8 cellular contexts compared by ENCODE assay signal in the genomic region with DNA sequence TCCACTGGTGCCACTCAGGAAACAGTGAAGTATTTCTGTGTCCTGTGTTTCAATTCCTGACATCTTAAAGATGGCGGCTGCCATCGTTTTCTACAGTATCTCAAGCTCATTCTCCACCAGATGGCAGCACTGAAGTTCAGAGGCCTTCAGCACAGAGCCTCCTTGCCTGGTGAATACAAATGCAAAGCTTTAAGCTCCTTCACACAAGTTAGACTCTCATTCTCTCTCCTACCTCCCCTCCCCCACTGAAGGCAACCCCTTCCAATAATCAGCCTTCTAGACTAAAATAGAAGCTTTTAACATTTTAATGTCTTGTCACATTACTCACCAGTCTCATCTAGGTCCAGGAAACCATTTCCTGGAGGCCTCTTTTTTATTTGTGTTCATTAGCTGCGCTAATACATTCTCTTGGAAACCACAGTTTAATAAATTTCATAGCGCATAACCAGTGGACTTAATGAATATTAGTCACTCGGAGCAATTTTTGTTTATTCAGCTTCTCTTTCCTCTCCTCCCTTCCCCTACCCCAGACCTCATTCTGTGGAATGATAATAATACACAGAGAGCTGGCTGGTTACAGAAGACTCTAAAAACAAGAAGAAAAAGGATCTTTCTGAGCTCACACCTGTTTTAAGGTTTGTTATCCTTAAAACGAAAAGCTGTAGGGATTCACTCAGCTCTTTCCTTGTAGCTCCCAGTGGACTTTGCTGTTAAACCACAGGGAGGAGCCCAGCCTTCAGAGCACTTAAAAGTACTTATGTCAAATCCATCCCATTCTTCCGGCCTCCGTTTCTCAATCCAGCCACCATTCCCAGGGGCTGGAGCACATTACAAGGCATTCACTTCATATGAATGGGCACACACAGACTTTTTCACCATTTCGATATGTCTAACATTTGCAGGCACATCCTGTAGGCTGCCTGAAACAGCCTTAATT.
DNase-seq lines count a peak whose midpoint lies in the region; ATAC-seq lines count a peak whose summit lies in the region.

No MANE protein-coding gene starts in this region.

- no peak overlapping the region for H3K4me3 Mint-ChIP-seq in activated T-cell treated with anti-CD3 and anti-CD28 coated beads, Interleukin-2, amount 50 U/mL, for 4 hours

- peak; percentile 97 for DNase-seq in DMS 273 (lab: John Stamatoyannopoulos, UW; ENCODE audit: unreplicated experiment)
- peak; percentile 75 for DNase-seq in NCI-H510A treated with DMSO at 0.1 percent for 48 hours (lab: John Stamatoyannopoulos, UW)
- DNase-seq in activated T-cell treated with anti-CD3 and anti-CD28 coated beads, Interleukin-2, amount 50 U/mL, for 4 hours: no peak
- peak; percentile 87 for DNase-seq in globus pallidus (ENCODE audit: low spot score)
- peak; percentile 95 for DNase-seq in pons (ENCODE audit: low spot score)
- DNase-seq in cerebellar nuclear complex (lab: John Stamatoyannopoulos, UW): no peak

- H3K36me3 Mint-ChIP-seq in activated T-cell treated with anti-CD3 and anti-CD28 coated beads, Interleukin-2, amount 50 U/mL, for 4 hours (ENCODE audit: insufficient read depth): no peaks in the 10 kb centered on the region

- peak; percentile 91 for ATAC-seq in GM19324 (IDR thresholded peaks at IDR 0.05; ENCODE audit: low FRiP score, unreplicated experiment)
- peak; percentile 99 for ATAC-seq in HG03354 (IDR thresholded peaks at IDR 0.05; ENCODE audit: poor library complexity, severe bottlenecking, unreplicated experiment)
- ATAC-seq in activated T-cell treated with anti-CD3 and anti-CD28 coated beads, Interleukin-2, amount 50 U/mL, for 4 hours: peak; percentile 43 to 69

- no peaks in the 10 kb centered on the region for H3K4me1 Mint-ChIP-seq in activated T-cell treated with anti-CD3 and anti-CD28 coated beads, Interleukin-2, amount 50 U/mL, for 4 hours (ENCODE audit: low read depth)

- no peaks in the 10 kb centered on the region for H3K9me3 Mint-ChIP-seq in activated T-cell treated with anti-CD3 and anti-CD28 coated beads, Interleukin-2, amount 50 U/mL, for 4 hours

- peaks cover 10% of the 10 kb centered on the region for H3K27me3 Mint-ChIP-seq in activated T-cell treated with anti-CD3 and anti-CD28 coated beads, Interleukin-2, amount 50 U/mL, for 4 hours (ENCODE audit: low read depth)

Comparison
In these comparisons a context has a peak if more than half of its experiments do, and no peak if none do; other contexts are left out.
1. DNase-seq: peak in DMS 273 (single experiment), NCI-H510A treated with DMSO at 0.1 percent for 48 hours (single experiment), globus pallidus (single experiment) and pons (single experiment); none in activated T-cell treated with anti-CD3 and anti-CD28 coated beads, Interleukin-2, amount 50 U/mL, for 4 hours (single experiment) and cerebellar nuclear complex (0 of 2).
2. Peak in every context shown above with its lines, with median percentiles within 50 percentile points of each other: ATAC-seq.